23 cellular contexts compared by ENCODE assay signal in the genomic region with DNA sequence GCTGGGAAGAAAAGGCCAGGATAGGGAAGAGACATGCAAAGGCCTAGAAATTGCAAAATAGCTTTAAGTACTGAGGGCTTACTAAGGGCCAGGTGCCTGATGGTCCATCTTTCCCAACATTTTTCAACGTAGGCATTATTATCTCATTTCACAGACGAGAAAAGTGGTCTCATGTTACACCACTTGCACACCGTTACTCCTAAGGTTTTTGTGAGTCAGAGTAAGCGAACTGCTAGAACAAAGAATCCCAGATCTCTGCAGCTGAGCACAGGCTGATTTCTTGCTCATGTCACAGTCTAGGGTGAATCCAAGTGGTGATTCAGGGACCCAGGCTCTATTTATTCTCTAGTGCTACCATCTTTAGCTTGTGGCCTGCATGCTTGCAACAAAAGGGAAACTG. TPM values are rescaled to one million over a fixed set of nuclear protein-coding genes. Genes with fewer than 3 reads are reported as not detected.
DNase-seq lines count a peak whose midpoint lies in the region; ATAC-seq, FAIRE-seq and TF ChIP-seq lines count a peak whose summit lies in the region.
"Had no signal": no experiment of that assay in that cellular context is flagged by ENCODE, and none has a peak within 500 bp of the region (broad histone marks: within the 10 kb centered on the region; RNA-seq: fewer than 3 reads in every experiment).

No MANE protein-coding gene starts in this region.

- H3K4me3 ChIP-seq in HepG2 (replicated peaks in 1 of 3; ENCODE audit: insufficient read depth in 1 of 3, low read depth in 2 of 3, low read length in 3 of 3) (peak overlapping the region in 1 of 3 experiments; percentile 32; a peak in 1 of 6 replicates), right lobe of liver (no peak overlapping the region), astrocyte (ENCODE audit: insufficient read depth, low read depth, low read length) (no peak overlapping the region)
- H3K4me3 ChIP-seq: gastroesophageal sphincter, left lung, PC-9, right atrium auricular region, SJSA1, thoracic aorta had no signal

- in situ Hi-C loops in HepG2 (cut with HindIII; ENCODE audit: extremely low pct_ligation_motif_present, low pct_unique_long_range_greater_than_20kb), result no loop called here

- peaks cover 14% of the 10 kb centered on the region for H3K4me1 ChIP-seq in HepG2 (ENCODE audit: insufficient read depth, low read length)
- no peaks in the 10 kb centered on the region for H3K4me1 ChIP-seq in right lobe of liver
- no peaks in the 10 kb centered on the region for H3K4me1 ChIP-seq in astrocyte (ENCODE audit: insufficient read depth, low read length)
- H3K4me1 ChIP-seq: gastroesophageal sphincter, left lung, SJSA1 had no signal

- no peak for TF ChIP-seq RAD21 in HepG2 (CRISPR knock-in tag; IDR thresholded peaks at IDR 0.05)

- no peak overlapping the region for H2AFZ ChIP-seq in HepG2 (ENCODE audit: low read length)
- no peak overlapping the region for H2AFZ ChIP-seq in astrocyte (ENCODE audit: low read depth, low read length)
- H2AFZ ChIP-seq: PC-9 had no signal

- 27% methylated on average over 4 of the region's 4 CpGs for WGBS in HepG2 (ENCODE audit: low lambda C conversion rate)
- WGBS in right lobe of liver (ENCODE audit: insufficient coverage, low coverage, low lambda C conversion rate, missing lambda C conversion rate), result 78% methylated on average over 3 of the region's 4 CpGs

- H4K20me1 ChIP-seq in HepG2 (ENCODE audit: insufficient read depth, low read length), result no peaks in the 10 kb centered on the region
- no peaks in the 10 kb centered on the region for H4K20me1 ChIP-seq in astrocyte (ENCODE audit: insufficient read depth, low read length)

- no peak overlapping the region for H3K4me3 Mint-ChIP-seq in astrocyte (ENCODE audit: unreplicated experiment)
- H3K4me3 Mint-ChIP-seq: activated T-helper 1 cell treated with anti-CD3 and anti-CD28 coated beads, Interleukin-12 subunit alpha, Interleukin-12 subunit beta, Interleukin-2, Interleukin-4 antibody, amounts not matched to agents 30 ng/mL and 10 ng/mL and 1 ng/mL, durations not matched to agents 14 hours and 24 hours and 36 hours; CD8-positive, alpha-beta T cell had no signal

- no peaks in the 10 kb centered on the region for H3K36me3 Mint-ChIP-seq in astrocyte (ENCODE audit: low read depth, unreplicated experiment)
- H3K36me3 Mint-ChIP-seq: activated naive CD4-positive, alpha-beta T cell treated with anti-CD3 and anti-CD28 coated beads, Interleukin-2, amount 50 U/mL, for 72 hours; CD8-positive, alpha-beta T cell had no signal

- H3K36me3 ChIP-seq in HepG2 (replicated peaks in 1 of 2; ENCODE audit: control insufficient read depth in 1 of 2, insufficient read depth in 2 of 2, low read length in 2 of 2), result no peaks in the 10 kb centered on the region
- no peaks in the 10 kb centered on the region for H3K36me3 ChIP-seq in right lobe of liver
- no peaks in the 10 kb centered on the region for H3K36me3 ChIP-seq in astrocyte (ENCODE audit: insufficient read depth, low read length)
- H3K36me3 ChIP-seq: gastroesophageal sphincter, left lung, right atrium auricular region, SJSA1, thoracic aorta had no signal

- peaks cover 7% of the 10 kb centered on the region for H3K4me1 Mint-ChIP-seq in astrocyte (ENCODE audit: low read depth, unreplicated experiment)

- H3K27ac Mint-ChIP-seq in astrocyte (ENCODE audit: unreplicated experiment), result no peak overlapping the region
- H3K27ac Mint-ChIP-seq: activated naive CD4-positive, alpha-beta T cell treated with anti-CD3 and anti-CD28 coated beads, Interleukin-2, amount 50 U/mL, for 72 hours; activated T-helper 1 cell treated with anti-CD3 and anti-CD28 coated beads, Interleukin-12 subunit alpha, Interleukin-12 subunit beta, Interleukin-2, Interleukin-4 antibody, amounts not matched to agents 30 ng/mL and 10 ng/mL and 1 ng/mL, durations not matched to agents 14 hours and 24 hours and 36 hours; CD8-positive, alpha-beta T cell had no signal

- POLR2A ChIA-PET in HepG2 (lab: Yijun Ruan, JAX), result no interaction called here

- TF ChIP-seq CTCF in HepG2 (CRISPR knock-in tag; IDR thresholded peaks at IDR 0.05) (no peak), right lobe of liver (IDR thresholded peaks at IDR 0.05) (no peak), astrocyte (IDR thresholded peaks at IDR 0.05; ENCODE audit: insufficient read depth, low read depth, low read length) (no peak)

- H3K79me2 ChIP-seq in HepG2 (ENCODE audit: insufficient read depth, low read length), result no peaks in the 10 kb centered on the region
- H3K79me2 ChIP-seq in astrocyte (ENCODE audit: insufficient read depth, low read length), result no peaks in the 10 kb centered on the region

- TF ChIP-seq EP300 in HepG2 (IDR thresholded peaks at IDR 0.05; ENCODE audit: low read depth in 2 of 2, low read length in 2 of 2) (no peak), HepG2 (CRISPR knock-in tag; IDR thresholded peaks at IDR 0.05; ENCODE audit: borderline replicate concordance) (no peak)

- H3K9me3 Mint-ChIP-seq in astrocyte (ENCODE audit: unreplicated experiment), result no peaks in the 10 kb centered on the region
- H3K9me3 Mint-ChIP-seq: activated naive CD4-positive, alpha-beta T cell treated with anti-CD3 and anti-CD28 coated beads, Interleukin-2, amount 50 U/mL, for 72 hours; activated T-helper 1 cell treated with anti-CD3 and anti-CD28 coated beads, Interleukin-12 subunit alpha, Interleukin-12 subunit beta, Interleukin-2, Interleukin-4 antibody, amounts not matched to agents 30 ng/mL and 10 ng/mL and 1 ng/mL, durations not matched to agents 14 hours and 24 hours and 36 hours; CD8-positive, alpha-beta T cell had no signal

- no TSS peak for BruUV-seq in HepG2 (replicated peaks; lab: Mats Ljungman, UMichigan)

- H3K27me3 ChIP-seq in HepG2 (ENCODE audit: control insufficient read depth in 1 of 2, insufficient read depth in 2 of 2, low read length in 2 of 2) (peaks cover 4 to 37% of the 10 kb centered on the region in 2 experiments), right lobe of liver (no peaks in the 10 kb centered on the region), astrocyte (ENCODE audit: insufficient read depth, low read length) (peaks cover 11% of the 10 kb centered on the region)
- H3K27me3 ChIP-seq: right atrium auricular region had no signal

- H3K9me3 ChIP-seq in HepG2 (ENCODE audit: low read length) (no peaks in the 10 kb centered on the region), right lobe of liver (no peaks in the 10 kb centered on the region), astrocyte (ENCODE audit: insufficient read depth, low read depth, low read length) (no peaks in the 10 kb centered on the region)
- H3K9me3 ChIP-seq: gastroesophageal sphincter, left lung, right atrium auricular region, SJSA1, thoracic aorta had no signal

- H3K27ac ChIP-seq in HepG2 (ENCODE audit: extremely low read length, insufficient read depth, low read length) (no peak overlapping the region), right lobe of liver (no peak overlapping the region), astrocyte (ENCODE audit: low read depth, low read length) (no peak overlapping the region)
- H3K27ac ChIP-seq: epithelial cell of prostate, gastroesophageal sphincter, KMS-11, left lung, PC-9, right atrium auricular region, SJSA1, thoracic aorta had no signal

- intact Hi-C loops in HepG2 (cut with micrococcal nuclease; ENCODE audit: unreplicated experiment), result no loop called here
- intact Hi-C loops in right lobe of liver (cut with DNase I), result no loop called here
- intact Hi-C loops in left colon (cut with DNase I, micrococcal nuclease), result no loop called here

- no peaks in the 10 kb centered on the region for H3K27me3 Mint-ChIP-seq in astrocyte (ENCODE audit: low read depth, unreplicated experiment)

- FAIRE-seq in HepG2 (lab: Jason Lieb, UNC) (peak; percentile 59), astrocyte (lab: Jason Lieb, UNC) (no peak)

- TF ChIP-seq POLR2A in HepG2 (IDR thresholded peaks at IDR 0.05; ENCODE audit: insufficient read depth in 1 of 2, low read depth in 2 of 2, low read length in 2 of 2), result no peak
- no peak for TF ChIP-seq POLR2A in right lobe of liver (IDR thresholded peaks at IDR 0.05)

- ATAC-seq in HepG2 (0 out of 3 replicates have a peak, but pooled peaks have one; percentile 8), right lobe of liver (no peak), HG02870 (IDR thresholded peaks at IDR 0.05; ENCODE audit: unreplicated experiment) (no peak), HG02970 (IDR thresholded peaks at IDR 0.05; ENCODE audit: low FRiP score, unreplicated experiment) (no peak), left colon (no peak)
- ATAC-seq: activated naive CD4-positive, alpha-beta T cell treated with anti-CD3 and anti-CD28 coated beads, Interleukin-2, amount 50 U/mL, for 72 hours; CD8-positive, alpha-beta T cell; gastroesophageal sphincter; left lung had no signal

- DNase-seq in HepG2 (ENCODE audit: low spot score) (no peak), right lobe of liver (no peak), astrocyte (ENCODE audit: low read depth) (peak; percentile 55), iris pigment epithelial cell (ENCODE audit: low read depth) (peak; percentile 44), left colon (no peak)
- DNase-seq: activated CD4-positive, CD25-positive, alpha-beta regulatory T cell; NCI-H2029 treated with DMSO at 0.1 percent for 48 hours; PC-9; T-helper 2 cell had no signal

- H3K4me2 ChIP-seq in HepG2 (ENCODE audit: low read depth, low read length), result peak overlapping the region; percentile 15; the same call in 1 of the 2 replicates
- H3K4me2 ChIP-seq in astrocyte (ENCODE audit: low read length), result no peak overlapping the region
- H3K4me2 ChIP-seq: KMS-11, PC-9 had no signal

- H3K9ac ChIP-seq in HepG2 (ENCODE audit: insufficient read depth, low read depth, low read length) (peak overlapping the region; percentile 10; the same call in 1 of the 2 replicates), astrocyte (ENCODE audit: low read length) (no peak overlapping the region)
- H3K9ac ChIP-seq: KMS-11 had no signal

- CTCF ChIA-PET in HepG2 (lab: Yijun Ruan, JAX; ENCODE audit: low intra/inter-chr PET ratio, low total read pairs), result no interaction called here

RNA-seq across cellular contexts. Expression of a gene that starts 25.8 kb away (rescaled TPM):
- not detected in 2 replicates for total RNA-seq in HepG2 (2016; rRNA removed; fragmentation: Illumina TruSeq; extraction: Trizol)
- not detected in 2 replicates for total RNA-seq in HepG2 (2016; cell fraction: cytosol; rRNA removed; fragmentation: Illumina TruSeq; extraction: Trizol; ENCODE audit: low read depth)
- not detected in 2 replicates for total RNA-seq in HepG2 (2016; cell fraction: insoluble cytoplasmic fraction; rRNA removed; fragmentation: Illumina TruSeq; extraction: Trizol)
- total RNA-seq in HepG2 (2016; cell fraction: membrane; rRNA removed; fragmentation: Illumina TruSeq; extraction: Trizol), result not detected in 2 replicates
- not detected in 2 replicates for total RNA-seq in HepG2 (2016; cell fraction: nucleus; rRNA removed; fragmentation: Illumina TruSeq; extraction: Trizol)
- not detected in 2 replicates for polyA plus RNA-seq in HepG2 (2011; rRNA removed)
- not detected in 2 replicates for polyA plus RNA-seq in HepG2 (2011; cell fraction: cytosol; rRNA removed)
- 0.10 TPM in 1 of 2 replicates, not detected in the other for polyA plus RNA-seq in HepG2 (2011; cell fraction: nucleus; rRNA removed)
- not detected in 2 replicates for polyA plus RNA-seq in HepG2 (2012)
- not detected in 2 replicates for polyA plus RNA-seq in HepG2 (2016; cell fraction: cytosol; fragmentation: Illumina TruSeq; extraction: Trizol; ENCODE audit: low read depth)
- not detected in 2 replicates for polyA plus RNA-seq in HepG2 (2016; cell fraction: insoluble cytoplasmic fraction; fragmentation: Illumina TruSeq; extraction: Trizol; ENCODE audit: low read depth)
- polyA plus RNA-seq in HepG2 (2016; cell fraction: membrane; fragmentation: Illumina TruSeq; extraction: Trizol; ENCODE audit: low read depth), result not detected in 2 replicates
- polyA plus RNA-seq in HepG2 (2016; cell fraction: nucleus; fragmentation: Illumina TruSeq; extraction: Trizol; ENCODE audit: insufficient read depth, low read depth), result not detected in 2 replicates
- polyA minus RNA-seq in HepG2 (2011; rRNA and poly(A)+ RNA removed; ENCODE audit: low replicate concordance), result 0.07 TPM in 1 of 2 replicates, not detected in the other
- not detected in 2 replicates for polyA minus RNA-seq in HepG2 (2011; cell fraction: cytosol; rRNA and poly(A)+ RNA removed)
- not detected in 2 replicates for polyA minus RNA-seq in HepG2 (2011; cell fraction: nucleus; rRNA and poly(A)+ RNA removed)
- 1 to 10 TPM; 1.7 to 8.1 (median 3.2) TPM for total RNA-seq in right lobe of liver
- not detected in 2 replicates for total RNA-seq in astrocyte
- total RNA-seq in left colon, result under 1 TPM; 0.12 to 0.84 TPM
- total RNA-seq: occipital lobe, SJSA1 had no signal

RNA-seq across cellular contexts. Expression of a gene that starts 47.8 kb away (rescaled TPM):
- not detected in 2 replicates for total RNA-seq in HepG2 (2016; rRNA removed; fragmentation: Illumina TruSeq; extraction: Trizol)
- not detected in 2 replicates for total RNA-seq in HepG2 (2016; cell fraction: cytosol; rRNA removed; fragmentation: Illumina TruSeq; extraction: Trizol; ENCODE audit: low read depth)
- not detected in 2 replicates for total RNA-seq in HepG2 (2016; cell fraction: insoluble cytoplasmic fraction; rRNA removed; fragmentation: Illumina TruSeq; extraction: Trizol)
- not detected in 2 replicates for total RNA-seq in HepG2 (2016; cell fraction: membrane; rRNA removed; fragmentation: Illumina TruSeq; extraction: Trizol)
- total RNA-seq in HepG2 (2016; cell fraction: nucleus; rRNA removed; fragmentation: Illumina TruSeq; extraction: Trizol), result not detected in 2 replicates
- polyA plus RNA-seq in HepG2 (2011; rRNA removed), result not detected in 2 replicates
- not detected in 2 replicates for polyA plus RNA-seq in HepG2 (2011; cell fraction: cytosol; rRNA removed)
- not detected in 2 replicates for polyA plus RNA-seq in HepG2 (2011; cell fraction: nucleus; rRNA removed)
- polyA plus RNA-seq in HepG2 (2012), result not detected in 2 replicates
- not detected in 2 replicates for polyA plus RNA-seq in HepG2 (2016; cell fraction: cytosol; fragmentation: Illumina TruSeq; extraction: Trizol; ENCODE audit: low read depth)
- polyA plus RNA-seq in HepG2 (2016; cell fraction: insoluble cytoplasmic fraction; fragmentation: Illumina TruSeq; extraction: Trizol; ENCODE audit: low read depth), result not detected in 2 replicates
- not detected in 2 replicates for polyA plus RNA-seq in HepG2 (2016; cell fraction: membrane; fragmentation: Illumina TruSeq; extraction: Trizol; ENCODE audit: low read depth)
- not detected in 2 replicates for polyA plus RNA-seq in HepG2 (2016; cell fraction: nucleus; fragmentation: Illumina TruSeq; extraction: Trizol; ENCODE audit: insufficient read depth, low read depth)
- polyA minus RNA-seq in HepG2 (2011; rRNA and poly(A)+ RNA removed; ENCODE audit: low replicate concordance), result 1.6 TPM in 1 of 2 replicates, not detected in the other
- polyA minus RNA-seq in HepG2 (2011; cell fraction: cytosol; rRNA and poly(A)+ RNA removed), result not detected in 2 replicates
- not detected in 2 replicates for polyA minus RNA-seq in HepG2 (2011; cell fraction: nucleus; rRNA and poly(A)+ RNA removed)
- not detected for total RNA-seq in right lobe of liver
- total RNA-seq in astrocyte, result not detected in 2 replicates
- total RNA-seq in left colon, result under 1 TPM; 0.31 to 0.45 TPM
- total RNA-seq: gastroesophageal sphincter, left lung, mucosa of gallbladder, occipital lobe, PC-9, right atrium auricular region, SJSA1, thoracic aorta had no signal

RNA-seq across cellular contexts. Expression of a gene that starts 54.7 kb away (rescaled TPM):
- not detected in 2 replicates for total RNA-seq in HepG2 (2016; rRNA removed; fragmentation: Illumina TruSeq; extraction: Trizol)
- total RNA-seq in HepG2 (2016; cell fraction: cytosol; rRNA removed; fragmentation: Illumina TruSeq; extraction: Trizol; ENCODE audit: low read depth), result not detected in 2 replicates
- total RNA-seq in HepG2 (2016; cell fraction: insoluble cytoplasmic fraction; rRNA removed; fragmentation: Illumina TruSeq; extraction: Trizol), result not detected in 2 replicates
- not detected in 2 replicates for total RNA-seq in HepG2 (2016; cell fraction: membrane; rRNA removed; fragmentation: Illumina TruSeq; extraction: Trizol)
- not detected in 2 replicates for total RNA-seq in HepG2 (2016; cell fraction: nucleus; rRNA removed; fragmentation: Illumina TruSeq; extraction: Trizol)
- polyA plus RNA-seq in HepG2 (2011; rRNA removed), result not detected in 2 replicates
- 0.04 TPM in 1 of 2 replicates, not detected in the other for polyA plus RNA-seq in HepG2 (2011; cell fraction: cytosol; rRNA removed)
- polyA plus RNA-seq in HepG2 (2011; cell fraction: nucleus; rRNA removed), result 0.12 and 0.18 TPM in 2 replicates
- polyA plus RNA-seq in HepG2 (2012), result not detected in 2 replicates
- not detected in 2 replicates for polyA plus RNA-seq in HepG2 (2016; cell fraction: cytosol; fragmentation: Illumina TruSeq; extraction: Trizol; ENCODE audit: low read depth)
- not detected in 2 replicates for polyA plus RNA-seq in HepG2 (2016; cell fraction: insoluble cytoplasmic fraction; fragmentation: Illumina TruSeq; extraction: Trizol; ENCODE audit: low read depth)
- polyA plus RNA-seq in HepG2 (2016; cell fraction: membrane; fragmentation: Illumina TruSeq; extraction: Trizol; ENCODE audit: low read depth), result not detected in 2 replicates
- polyA plus RNA-seq in HepG2 (2016; cell fraction: nucleus; fragmentation: Illumina TruSeq; extraction: Trizol; ENCODE audit: insufficient read depth, low read depth), result not detected in 2 replicates
- polyA minus RNA-seq in HepG2 (2011; rRNA and poly(A)+ RNA removed; ENCODE audit: low replicate concordance), result 103 TPM in 1 of 2 replicates, not detected in the other
- polyA minus RNA-seq in HepG2 (2011; cell fraction: cytosol; rRNA and poly(A)+ RNA removed), result 0.69 and 1.3 TPM in 2 replicates
- 0.25 and 0.52 TPM in 2 replicates for polyA minus RNA-seq in HepG2 (2011; cell fraction: nucleus; rRNA and poly(A)+ RNA removed)
- total RNA-seq in right lobe of liver, result 1 to 10 TPM in 5 of 6 experiments, under 1 TPM in 1; 0.44 to 2.5 (median 1.2) TPM
- total RNA-seq in astrocyte, result 0.84 and 0.95 TPM in 2 replicates
- total RNA-seq in left colon, result 1 to 10 TPM; 1.7 to 1.9 TPM

RNA-seq across cellular contexts. Expression of a gene that starts 55.8 kb away (rescaled TPM):
- total RNA-seq in HepG2 (2016; rRNA removed; fragmentation: Illumina TruSeq; extraction: Trizol) (not detected in 2 replicates), right lobe of liver (1 to 10 TPM in 2 of 6 experiments, under 1 TPM in 2, not detected in 2; 0.39 to 2.0 (median 0.90) TPM), astrocyte (0.27 TPM in 1 of 2 replicates, not detected in the other), left colon (1 to 10 TPM; 3.0 to 5.3 TPM)
- not detected in 2 replicates for total RNA-seq in HepG2 (2016; cell fraction: cytosol; rRNA removed; fragmentation: Illumina TruSeq; extraction: Trizol; ENCODE audit: low read depth)
- total RNA-seq in HepG2 (2016; cell fraction: insoluble cytoplasmic fraction; rRNA removed; fragmentation: Illumina TruSeq; extraction: Trizol), result not detected in 2 replicates
- not detected in 2 replicates for total RNA-seq in HepG2 (2016; cell fraction: membrane; rRNA removed; fragmentation: Illumina TruSeq; extraction: Trizol)
- not detected in 2 replicates for total RNA-seq in HepG2 (2016; cell fraction: nucleus; rRNA removed; fragmentation: Illumina TruSeq; extraction: Trizol)
- not detected in 2 replicates for polyA plus RNA-seq in HepG2 (2011; rRNA removed)
- not detected in 2 replicates for polyA plus RNA-seq in HepG2 (2011; cell fraction: cytosol; rRNA removed)
- not detected in 2 replicates for polyA plus RNA-seq in HepG2 (2011; cell fraction: nucleus; rRNA removed)
- not detected in 2 replicates for polyA plus RNA-seq in HepG2 (2012)
- not detected in 2 replicates for polyA plus RNA-seq in HepG2 (2016; cell fraction: cytosol; fragmentation: Illumina TruSeq; extraction: Trizol; ENCODE audit: low read depth)
- not detected in 2 replicates for polyA plus RNA-seq in HepG2 (2016; cell fraction: insoluble cytoplasmic fraction; fragmentation: Illumina TruSeq; extraction: Trizol; ENCODE audit: low read depth)
- polyA plus RNA-seq in HepG2 (2016; cell fraction: membrane; fragmentation: Illumina TruSeq; extraction: Trizol; ENCODE audit: low read depth), result not detected in 2 replicates
- polyA plus RNA-seq in HepG2 (2016; cell fraction: nucleus; fragmentation: Illumina TruSeq; extraction: Trizol; ENCODE audit: insufficient read depth, low read depth), result not detected in 2 replicates
- not detected in 2 replicates for polyA minus RNA-seq in HepG2 (2011; rRNA and poly(A)+ RNA removed; ENCODE audit: low replicate concordance)
- not detected in 2 replicates for polyA minus RNA-seq in HepG2 (2011; cell fraction: cytosol; rRNA and poly(A)+ RNA removed)
- polyA minus RNA-seq in HepG2 (2011; cell fraction: nucleus; rRNA and poly(A)+ RNA removed), result not detected in 2 replicates
- total RNA-seq: SJSA1 had no signal

Comparison
In these comparisons a context has a peak if more than half of its experiments do, and no peak if none do; other contexts are left out.
1. DNase-seq: peak in astrocyte (single experiment) and iris pigment epithelial cell (single experiment); none in HepG2 (single experiment), right lobe of liver (0 of 3) and left colon (0 of 2).